In the genomic region with DNA sequence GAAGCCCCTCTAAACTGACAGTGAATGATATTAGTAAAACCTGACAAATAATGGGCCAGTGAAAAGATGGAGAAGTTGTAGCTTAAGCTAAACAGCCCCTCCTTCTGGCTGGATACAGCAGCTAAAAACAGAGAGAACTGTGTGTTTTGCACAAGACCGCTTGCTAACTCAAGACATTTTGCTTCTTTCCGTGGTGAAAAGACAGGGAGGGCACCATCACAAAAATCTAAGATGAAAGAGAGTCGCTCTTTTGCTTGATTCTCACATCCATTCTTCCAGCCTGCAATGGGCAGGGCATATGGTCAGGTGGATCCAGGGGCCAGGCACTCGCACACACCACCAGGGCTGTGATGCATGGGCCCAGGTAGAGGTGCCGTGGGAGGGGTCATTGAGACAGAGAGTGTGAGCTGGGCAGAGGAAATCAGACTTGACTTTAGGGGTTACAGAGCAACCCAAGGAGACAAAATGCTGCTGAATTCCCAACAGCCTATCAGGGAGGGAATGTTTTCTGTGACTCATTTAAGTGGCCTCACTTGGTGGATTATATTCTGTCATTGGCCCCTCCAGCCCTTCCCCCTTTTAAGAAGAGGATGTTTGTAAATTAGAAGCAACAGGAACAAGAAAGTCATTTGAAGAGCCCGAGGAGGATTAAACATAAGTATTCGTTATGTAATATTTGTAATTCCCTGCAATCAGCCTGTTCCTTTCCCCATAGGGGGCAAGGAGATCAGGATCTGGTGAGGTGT, we compare ENCODE assay signal across 8 cellular contexts. TPM values are rescaled to one million over a fixed set of nuclear protein-coding genes. Genes with fewer than 3 reads are reported as not detected.
A peak's percentile ranks its signal among the peaks of the same experiment; 100 is the strongest.
DNase-seq lines count a peak whose midpoint lies in the region; ATAC-seq and TF ChIP-seq lines count a peak whose summit lies in the region.

No MANE protein-coding gene starts in this region.

- CTCF ChIA-PET in CD4-positive, alpha-beta T cell (lab: Charles Lee), result interaction anchor here (1.2 to 1.4 kb wide), 2 partner anchors 110 to 123 kb away, joined by 3 to 4 read pairs; no protein-coding TSS in a partner anchor

- H3K27me3 Mint-ChIP-seq in CD4-positive, alpha-beta T cell, result no peaks in the 10 kb centered on the region

- TF ChIP-seq CTCF in CD4-positive, alpha-beta T cell (IDR thresholded peaks at IDR 0.05), result peak; percentile 18
- TF ChIP-seq CTCF in LNCaP clone FGC (IDR thresholded peaks at IDR 0.05; ENCODE audit: control insufficient read depth, extremely low read depth, insufficient read depth) (peak; percentile 77), cardiac fibroblast (IDR thresholded peaks at IDR 0.05; ENCODE audit: low read depth, low read length) (peak; percentile 48)

- no peaks in the 10 kb centered on the region for H3K36me3 Mint-ChIP-seq in CD4-positive, alpha-beta T cell (ENCODE audit: low read depth)

- H3K4me1 Mint-ChIP-seq in CD4-positive, alpha-beta T cell (ENCODE audit: low read depth), result peaks cover 19% of the 10 kb centered on the region

- no peak overlapping the region for H3K4me3 Mint-ChIP-seq in CD4-positive, alpha-beta T cell

- DNase-seq in CD4-positive, alpha-beta T cell, result no peak
- DNase-seq in LNCaP clone FGC (ENCODE audit: low read depth) (no peak), cardiac fibroblast (ENCODE audit: low read depth in 2 of 2) (peak; percentile 62 to 69), COR-L47 (lab: John Stamatoyannopoulos, UW) (no peak)
- no peak for DNase-seq in central memory CD4-positive, alpha-beta T cell
- no peak for DNase-seq in stimulated activated CD8-positive, alpha-beta memory T cell treated with anti-CD3 and anti-CD28 coated beads, Interleukin-4, amount 100 ng/mL, for 48 hours
- DNase-seq in activated CD4-positive, alpha-beta T cell treated with anti-CD3 and anti-CD28 coated beads for 48 hours, result no peak

- intact Hi-C loops in CD4-positive, alpha-beta T cell (cut with DNase I, micrococcal nuclease), result no loop called here

- H3K27me3 ChIP-seq in CD4-positive, alpha-beta T cell (ENCODE audit: control insufficient read depth, insufficient read depth, low read length), result no peaks in the 10 kb centered on the region
- H3K27me3 ChIP-seq in mucosa of stomach (ENCODE audit: control insufficient read depth, insufficient read depth, low read length), result peaks cover 5% of the 10 kb centered on the region

- ATAC-seq in CD4-positive, alpha-beta T cell (ENCODE audit: poor library complexity), result peak; percentile 43

- H3K9me3 ChIP-seq in CD4-positive, alpha-beta T cell (ENCODE audit: control insufficient read depth, low read length), result no peaks in the 10 kb centered on the region
- no peaks in the 10 kb centered on the region for H3K9me3 ChIP-seq in mucosa of stomach (ENCODE audit: control insufficient read depth, low read length)

- POLR2A ChIA-PET in CD4-positive, alpha-beta T cell (lab: Charles Lee), result interaction anchor here (1.3 kb wide), 1 partner anchor 107 kb away, joined by 3 read pairs; no protein-coding TSS in a partner anchor

- no peak overlapping the region for H3K27ac Mint-ChIP-seq in CD4-positive, alpha-beta T cell

- H3K4me1 ChIP-seq in mucosa of stomach (ENCODE audit: control insufficient read depth, insufficient read depth, low read length), result peaks cover 27% of the 10 kb centered on the region

- H3K4me3 ChIP-seq in LNCaP clone FGC (ENCODE audit: low read depth, low read length) (no peak overlapping the region), cardiac fibroblast (replicated peaks in 1 of 2; ENCODE audit: low read depth in 2 of 2, low read length in 2 of 2) (no peak overlapping the region), mucosa of stomach (ENCODE audit: low read length) (no peak overlapping the region)

- no peak overlapping the region for H3K27ac ChIP-seq in CD4-positive, alpha-beta T cell (ENCODE audit: low read depth, low read length)

- no peaks in the 10 kb centered on the region for H3K9me3 Mint-ChIP-seq in CD4-positive, alpha-beta T cell

- no peaks in the 10 kb centered on the region for H3K36me3 ChIP-seq in mucosa of stomach (ENCODE audit: control insufficient read depth, insufficient read depth, low read length)

- H3K9ac ChIP-seq in mucosa of stomach (ENCODE audit: low read length), result peak overlapping the region; percentile 5

RNA-seq across cellular contexts. Expression of a gene that starts 12.2 kb away (rescaled TPM):
- total RNA-seq in CD4-positive, alpha-beta T cell, result 1 to 10 TPM; 9.0 to 9.1 TPM

Comparison
In these comparisons a context has a peak if more than half of its experiments do, and no peak if none do; other contexts are left out.
1. DNase-seq: peak in cardiac fibroblast (2 of 2); none in CD4-positive, alpha-beta T cell (0 of 10), LNCaP clone FGC (single experiment), central memory CD4-positive, alpha-beta T cell (single experiment), COR-L47 (single experiment), stimulated activated CD8-positive, alpha-beta memory T cell treated with anti-CD3 and anti-CD28 coated beads, Interleukin-4, amount 100 ng/mL, for 48 hours (single experiment) and activated CD4-positive, alpha-beta T cell treated with anti-CD3 and anti-CD28 coated beads for 48 hours (single experiment).
2. CTCF ChIP-seq: peak in every context shown above with its lines; median percentile 77 in LNCaP clone FGC; 48 in cardiac fibroblast; 18 in CD4-positive, alpha-beta T cell.